Comparison of ENCODE assay signal across 14 cellular contexts in the genomic region with DNA sequence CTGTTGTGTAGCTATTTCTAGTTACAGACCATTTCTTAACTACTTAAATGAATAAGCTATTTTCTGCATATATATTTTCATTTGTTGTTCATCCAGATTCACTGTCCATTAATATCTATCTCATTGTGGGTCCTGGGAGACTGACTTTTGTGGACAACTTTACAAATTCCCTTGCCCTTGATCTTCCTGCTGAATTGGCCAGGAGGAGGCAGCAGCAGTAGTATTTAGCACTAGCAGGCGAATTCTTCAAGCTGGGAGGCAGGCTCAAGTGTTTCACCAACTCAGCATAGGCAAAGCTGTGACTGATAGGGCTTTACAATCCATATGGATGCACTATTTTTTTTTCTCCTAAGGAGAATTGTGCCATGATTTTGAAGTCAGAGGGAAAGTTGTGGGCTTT.
DNase-seq lines count a peak whose midpoint lies in the region; ATAC-seq and TF ChIP-seq lines count a peak whose summit lies in the region.
"Had no signal": no experiment of that assay in that cellular context is flagged by ENCODE, and none has a peak within 500 bp of the region (broad histone marks: within the 10 kb centered on the region; RNA-seq: fewer than 3 reads in every experiment).

No MANE protein-coding gene starts in this region.

- CTCF ChIA-PET in MCF 10A (lab: Yijun Ruan, JAX) = interaction anchor here (0.6 to 2.1 kb wide), 5 partner anchors 11 to 493 kb away, joined by 3 to 10 read pairs (median 5); no protein-coding TSS in a partner anchor

- no peaks in the 10 kb centered on the region for H3K36me3 Mint-ChIP-seq in MCF 10A (ENCODE audit: insufficient read depth, unreplicated experiment)
- H3K36me3 Mint-ChIP-seq in type B pancreatic cell = no peaks in the 10 kb centered on the region
- H3K36me3 Mint-ChIP-seq: stimulated activated naive B cell treated with anti-CD40 and anti-IgM and Interleukin-4, amounts not matched to agents 10 μg/mL and 1 μg/mL and 100 μg/mL, for 72 hours had no signal

- in situ Hi-C loops in SK-MEL-5 (cut with HindIII; ENCODE audit: low pct_unique_long_range_greater_than_20kb, low sequenced_read_pairs) = no loop called here

- H3K9me3 ChIP-seq in breast epithelium = no peaks in the 10 kb centered on the region

- no TSS peak for BruUV-seq in MCF 10A (replicated peaks; lab: Mats Ljungman, UMichigan)

- H3K27ac ChIP-seq in breast epithelium = no peak overlapping the region

- no peak overlapping the region for H3K4me3 ChIP-seq in breast epithelium
- H3K4me3 ChIP-seq: mucosa of descending colon had no signal

- no peaks in the 10 kb centered on the region for H3K4me1 ChIP-seq in breast epithelium

- H3K9me3 Mint-ChIP-seq in MCF 10A (ENCODE audit: unreplicated experiment) (peaks cover 7% of the 10 kb centered on the region), type B pancreatic cell (no peaks in the 10 kb centered on the region)

- H3K27ac Mint-ChIP-seq in MCF 10A (ENCODE audit: low read depth, unreplicated experiment) (no peak overlapping the region), type B pancreatic cell (no peak overlapping the region)
- H3K27ac Mint-ChIP-seq: stimulated activated naive B cell treated with anti-CD40 and anti-IgM and Interleukin-4, amounts not matched to agents 10 μg/mL and 1 μg/mL and 100 μg/mL, for 72 hours had no signal

- DNase-seq in MCF 10A (ENCODE audit: unreplicated experiment) (peak; percentile 35), breast epithelium (ENCODE audit: low spot score in 2 of 2) (no peak), SK-MEL-5 (ENCODE audit: low read depth, low spot score) (peak; percentile 75), iris pigment epithelial cell (ENCODE audit: low read depth) (peak; percentile 0), type B pancreatic cell (ENCODE audit: extremely low spot score, unreplicated experiment) (no peak), HUDEP-2 (lab: John Stamatoyannopoulos, UW; ENCODE audit: unreplicated experiment in 76 of 76) (no peak), GM03348 (ENCODE audit: low spot score) (no peak)
- DNase-seq: activated CD4-positive, alpha-beta T cell treated with anti-CD3 and anti-CD28 coated beads for 4 hours; mucosa of descending colon; NCI-H1105 treated with DMSO at 0.1 percent for 48 hours; NCI-H748 treated with DMSO at 0.1 percent for 48 hours; stimulated activated CD4-positive, alpha-beta T cell treated with anti-CD3 and anti-CD28 coated beads, Interleukin-4, amount 100 ng/mL, for 24 hours; stimulated activated naive B cell treated with anti-CD40 and anti-IgM and Interleukin-4, amounts not matched to agents 10 μg/mL and 1 μg/mL and 100 μg/mL, for 72 hours had no signal

- intact Hi-C loops in MCF 10A (cut with micrococcal nuclease) (loop anchor here (1.0 kb wide), 1 partner anchor 406 kb away; no protein-coding TSS in a partner anchor), breast epithelium (cut with DNase I; ENCODE audit: low total_unique reads) (no loop called here)

- H3K4me3 Mint-ChIP-seq in MCF 10A (ENCODE audit: unreplicated experiment) (no peak overlapping the region), type B pancreatic cell (no peak overlapping the region)
- H3K4me3 Mint-ChIP-seq: stimulated activated naive B cell treated with anti-CD40 and anti-IgM and Interleukin-4, amounts not matched to agents 10 μg/mL and 1 μg/mL and 100 μg/mL, for 72 hours had no signal

- no peaks in the 10 kb centered on the region for H3K4me1 Mint-ChIP-seq in MCF 10A (ENCODE audit: insufficient read depth, unreplicated experiment)
- no peaks in the 10 kb centered on the region for H3K4me1 Mint-ChIP-seq in type B pancreatic cell (ENCODE audit: unreplicated experiment)
- H3K4me1 Mint-ChIP-seq: stimulated activated naive B cell treated with anti-CD40 and anti-IgM and Interleukin-4, amounts not matched to agents 10 μg/mL and 1 μg/mL and 100 μg/mL, for 72 hours had no signal

- H3K27me3 ChIP-seq in breast epithelium = no peaks in the 10 kb centered on the region

- H3K27me3 Mint-ChIP-seq in MCF 10A (ENCODE audit: insufficient read depth, unreplicated experiment) (peaks cover 12% of the 10 kb centered on the region), type B pancreatic cell (no peaks in the 10 kb centered on the region)
- H3K27me3 Mint-ChIP-seq: stimulated activated naive B cell treated with anti-CD40 and anti-IgM and Interleukin-4, amounts not matched to agents 10 μg/mL and 1 μg/mL and 100 μg/mL, for 72 hours had no signal

- POLR2A ChIA-PET in MCF 10A (lab: Yijun Ruan, JAX) = no interaction called here

- TF ChIP-seq POLR2A in breast epithelium (IDR thresholded peaks at IDR 0.05) = no peak

- TF ChIP-seq CTCF in MCF 10A (IDR thresholded peaks at IDR 0.05; ENCODE audit: unreplicated experiment) (peak; percentile 27), breast epithelium (IDR thresholded peaks at IDR 0.05) (no peak), type B pancreatic cell (conservative IDR thresholded peaks at IDR 0.05) (peak; percentile 67)

- ATAC-seq in HG03139 (IDR thresholded peaks at IDR 0.05; ENCODE audit: unreplicated experiment) = no peak
- ATAC-seq: mucosa of descending colon; stimulated activated naive B cell treated with anti-CD40 and anti-IgM and Interleukin-4, amounts not matched to agents 10 μg/mL and 1 μg/mL and 100 μg/mL, for 72 hours had no signal

- H3K36me3 ChIP-seq in breast epithelium = no peaks in the 10 kb centered on the region

Comparison
In these comparisons a context has a peak if more than half of its experiments do, and no peak if none do; other contexts are left out.
1. DNase-seq: peak in MCF 10A (single experiment), SK-MEL-5 (single experiment) and iris pigment epithelial cell (single experiment); none in breast epithelium (0 of 2), type B pancreatic cell (single experiment), HUDEP-2 (0 of 76) and GM03348 (single experiment).
2. CTCF ChIP-seq: peak in MCF 10A (single experiment) and type B pancreatic cell (single experiment); none in breast epithelium (0 of 3).